8 cellular contexts compared by ENCODE assay signal in the genomic region with DNA sequence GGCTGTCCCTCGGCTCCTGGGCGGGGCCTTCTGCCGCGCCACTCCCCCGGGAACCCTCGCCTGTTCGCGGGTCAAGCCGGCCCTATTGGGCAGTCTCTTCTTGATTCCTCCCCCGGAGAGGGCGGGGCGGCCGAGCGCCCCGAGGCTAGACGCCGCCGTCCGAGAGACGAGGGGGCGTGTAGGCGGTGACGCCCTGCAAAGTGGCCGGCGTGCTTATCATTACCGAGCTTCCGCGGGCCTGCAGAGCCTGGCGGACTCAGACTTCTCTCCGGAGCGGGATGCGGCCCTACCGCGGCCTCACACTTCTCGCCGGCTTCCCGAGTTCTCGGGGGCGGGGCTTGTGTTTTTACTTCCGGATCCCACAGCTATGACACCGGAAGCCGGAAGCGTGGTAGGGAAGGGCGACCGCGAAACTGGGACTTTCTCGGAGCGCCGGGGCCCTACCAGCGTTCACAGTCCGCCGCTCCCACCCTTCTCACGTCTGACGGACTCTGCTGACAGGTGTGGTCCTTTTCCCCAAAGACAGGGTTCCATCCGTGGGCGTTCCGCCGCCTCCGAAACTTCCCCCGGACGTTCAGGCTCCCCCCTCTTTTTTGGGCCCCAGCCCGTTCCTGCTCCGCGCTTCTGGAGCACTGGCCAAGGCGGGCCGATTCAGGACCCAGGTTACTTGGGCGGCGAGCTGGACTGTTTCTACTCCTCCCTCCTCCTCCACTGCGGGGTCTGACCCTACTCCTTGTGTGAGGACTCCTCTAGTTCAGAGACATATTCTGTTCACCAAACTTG. TPM values are rescaled to one million over a fixed set of nuclear protein-coding genes. Genes with fewer than 3 reads are reported as not detected.
DNase-seq lines count a peak whose midpoint lies in the region; TF ChIP-seq lines count a peak whose summit lies in the region.

A gene with protein sequence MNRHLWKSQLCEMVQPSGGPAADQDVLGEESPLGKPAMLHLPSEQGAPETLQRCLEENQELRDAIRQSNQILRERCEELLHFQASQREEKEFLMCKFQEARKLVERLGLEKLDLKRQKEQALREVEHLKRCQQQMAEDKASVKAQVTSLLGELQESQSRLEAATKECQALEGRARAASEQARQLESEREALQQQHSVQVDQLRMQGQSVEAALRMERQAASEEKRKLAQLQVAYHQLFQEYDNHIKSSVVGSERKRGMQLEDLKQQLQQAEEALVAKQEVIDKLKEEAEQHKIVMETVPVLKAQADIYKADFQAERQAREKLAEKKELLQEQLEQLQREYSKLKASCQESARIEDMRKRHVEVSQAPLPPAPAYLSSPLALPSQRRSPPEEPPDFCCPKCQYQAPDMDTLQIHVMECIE (plus strand): TSS at position 376 of the 783 bp plus-strand sequence. CDS start 4,383 bp downstream, outside the sequence.

- H3K4me2 ChIP-seq in mesenchymal stem cell (ENCODE audit: low read length, poor library complexity, severe bottlenecking), result peak within 1 kb of the TSS; percentile 70

- no peaks in the 10 kb centered on the region for H3K9me3 ChIP-seq in CD8-positive, alpha-beta memory T cell (ENCODE audit: low read length)
- no peaks in the 10 kb centered on the region for H3K9me3 ChIP-seq in effector memory CD4-positive, alpha-beta T cell (ENCODE audit: control insufficient read depth, low read length)
- H3K9me3 ChIP-seq in mesenchymal stem cell (ENCODE audit: control insufficient read depth, low read length), result no peaks in the 10 kb centered on the region

- TF ChIP-seq CTCF in GM20000 (IDR thresholded peaks at IDR 0.05; ENCODE audit: extremely low read depth, missing control alignments), result no peak

- H3K18ac ChIP-seq in mesenchymal stem cell (ENCODE audit: low read depth in 1 of 2, low read length in 2 of 2), result peak within 1 kb of the TSS; percentile 80 to 83

- peak; percentile 81 to 92 (median 92) for DNase-seq in CD8-positive, alpha-beta memory T cell
- DNase-seq in GM20000 (ENCODE audit: low spot score) (peak; percentile 94), HT-29 (ENCODE audit: low spot score) (peak; percentile 95), mesenchymal stem cell (peak; percentile 91)
- DNase-seq in NK-92 treated with Interleukin-12 subunit alpha and Interleukin-12 subunit beta, amount 100 ng/mL, for 24 hours (lab: John Stamatoyannopoulos, UW), result peak; percentile 84
- DNase-seq in effector memory CD4-positive, alpha-beta T cell, result peak; percentile 83 to 85 (median 83)
- DNase-seq in stimulated activated CD8-positive, alpha-beta memory T cell treated with anti-CD3 and anti-CD28 coated beads, Interleukin-12 subunit alpha, Interleukin-12 subunit beta, amount 100 ng/mL, for 24 hours (ENCODE audit: extremely low read depth), result peak; percentile 56

- no peak within 1 kb of the TSS for H2AK5ac ChIP-seq in mesenchymal stem cell (ENCODE audit: low read length, severe bottlenecking)

- peak within 1 kb of the TSS; percentile 88 for H3K27ac ChIP-seq in CD8-positive, alpha-beta memory T cell (ENCODE audit: low read depth, low read length)
- peak within 1 kb of the TSS; percentile 84 for H3K27ac ChIP-seq in effector memory CD4-positive, alpha-beta T cell (ENCODE audit: insufficient read depth, low read length, poor library complexity, severe bottlenecking)
- peak within 1 kb of the TSS; percentile 94 for H3K27ac ChIP-seq in mesenchymal stem cell (ENCODE audit: low read length, poor library complexity, severe bottlenecking)

- CTCF ChIA-PET in CD8-positive, alpha-beta memory T cell (lab: Charles Lee), result interaction anchor here (0.9 to 1.4 kb wide), 3 partner anchors 57 to 576 kb away, joined by 3 read pairs; partner anchors contain the start of genes HCFC1 and SLC10A3
- CTCF ChIA-PET in activated CD8-positive, alpha-beta memory T cell treated with anti-CD3 and anti-CD28 coated beads for 36 hours (lab: Charles Lee), result no interaction called here

- H3K14ac ChIP-seq in mesenchymal stem cell (ENCODE audit: low read length in 2 of 2), result peak within 1 kb of the TSS in 1 of 2 experiments; percentile 79

- H3K9me3 Mint-ChIP-seq in CD8-positive, alpha-beta memory T cell, result no peaks in the 10 kb centered on the region

- peak within 1 kb of the TSS in 1 of 2 experiments; percentile 52 for H3K23ac ChIP-seq in mesenchymal stem cell (ENCODE audit: low read length in 2 of 2)

- peaks cover 0 to 2% of the 10 kb centered on the region in 2 donors for H3K27me3 Mint-ChIP-seq in CD8-positive, alpha-beta memory T cell

- H3K4me3 Mint-ChIP-seq in CD8-positive, alpha-beta memory T cell, result peak within 1 kb of the TSS; percentile 85 to 95 (median 87)

- H3K4me1 Mint-ChIP-seq in CD8-positive, alpha-beta memory T cell, result peaks cover 34 to 58% (median 51%) of the 10 kb centered on the region in 3 donors

- H2BK120ac ChIP-seq in mesenchymal stem cell (ENCODE audit: low read depth, low read length), result peak within 1 kb of the TSS; percentile 19

- H3K79me1 ChIP-seq in mesenchymal stem cell (replicated peaks; ENCODE audit: low read length, poor library complexity, severe bottlenecking), result peaks cover 2% of the 10 kb centered on the region

- H3K36me3 Mint-ChIP-seq in CD8-positive, alpha-beta memory T cell, result peaks cover 0 to 37% (median 3%) of the 10 kb centered on the region in 3 donors

- H3K36me3 ChIP-seq in CD8-positive, alpha-beta memory T cell (ENCODE audit: insufficient read depth, low read length), result no peaks in the 10 kb centered on the region
- H3K36me3 ChIP-seq in effector memory CD4-positive, alpha-beta T cell (ENCODE audit: control insufficient read depth, insufficient read depth, low read length), result no peaks in the 10 kb centered on the region
- H3K36me3 ChIP-seq in mesenchymal stem cell (ENCODE audit: control insufficient read depth in 1 of 2, insufficient read depth in 2 of 2, low read depth in 1 of 2, low read length in 2 of 2), result peaks cover 11 to 28% of the 10 kb centered on the region in 2 experiments

- H3K27me3 ChIP-seq in CD8-positive, alpha-beta memory T cell (ENCODE audit: insufficient read depth, low read length, poor library complexity, severe bottlenecking), result no peaks in the 10 kb centered on the region
- no peaks in the 10 kb centered on the region for H3K27me3 ChIP-seq in effector memory CD4-positive, alpha-beta T cell (replicated peaks; ENCODE audit: control insufficient read depth, insufficient read depth, low read length, poor library complexity, severe bottlenecking)
- H3K27me3 ChIP-seq in mesenchymal stem cell (ENCODE audit: control insufficient read depth in 1 of 2, insufficient read depth in 1 of 2, low read length in 2 of 2), result peaks cover 0 to 10% of the 10 kb centered on the region in 2 experiments

- H3K9ac ChIP-seq in mesenchymal stem cell (ENCODE audit: low read length), result peak within 1 kb of the TSS; percentile 92

- POLR2A ChIA-PET in CD8-positive, alpha-beta memory T cell (lab: Charles Lee), result interaction anchor here (1.1 kb wide), 1 partner anchor 149 kb away, joined by 5 read pairs; the partner anchor contains the start of gene RPL10
- POLR2A ChIA-PET in activated CD8-positive, alpha-beta memory T cell treated with anti-CD3 and anti-CD28 coated beads for 36 hours (lab: Charles Lee), result interaction anchor here (0.6 to 1.6 kb wide), 2 partner anchors 57 to 137 kb away, joined by 3 to 5 read pairs; partner anchors contain the start of gene SLC10A3

- H3K4me1 ChIP-seq in CD8-positive, alpha-beta memory T cell (ENCODE audit: insufficient read depth, low read length), result peaks cover 51% of the 10 kb centered on the region
- H3K4me1 ChIP-seq in effector memory CD4-positive, alpha-beta T cell (ENCODE audit: control insufficient read depth, insufficient read depth, low read length, poor library complexity, severe bottlenecking), result no peaks in the 10 kb centered on the region
- H3K4me1 ChIP-seq in mesenchymal stem cell (ENCODE audit: control insufficient read depth, insufficient read depth, low read depth, low read length), result peaks cover 18% of the 10 kb centered on the region

- no peak within 1 kb of the TSS for H2BK5ac ChIP-seq in mesenchymal stem cell (ENCODE audit: low read depth, low read length, poor library complexity, severe bottlenecking)

- peak within 1 kb of the TSS; percentile 93 for H3K4me3 ChIP-seq in CD8-positive, alpha-beta memory T cell (ENCODE audit: low read length)
- peak within 1 kb of the TSS; percentile 55 for H3K4me3 ChIP-seq in effector memory CD4-positive, alpha-beta T cell (ENCODE audit: insufficient read depth, low read depth, low read length, poor library complexity, severe bottlenecking)
- H3K4me3 ChIP-seq in mesenchymal stem cell (ENCODE audit: insufficient read depth in 1 of 2, low read depth in 1 of 2, low read length in 2 of 2), result peak within 1 kb of the TSS; percentile 80 to 92

- H2AFZ ChIP-seq in mesenchymal stem cell (ENCODE audit: low read depth, low read length), result no peak within 1 kb of the TSS

- H2BK15ac ChIP-seq in mesenchymal stem cell (ENCODE audit: low read depth, poor library complexity, severe bottlenecking), result peak within 1 kb of the TSS; percentile 67

- peak within 1 kb of the TSS; percentile 80 for H4K91ac ChIP-seq in mesenchymal stem cell (ENCODE audit: low read length)

- H3K27ac Mint-ChIP-seq in CD8-positive, alpha-beta memory T cell, result peak within 1 kb of the TSS; percentile 91 to 97 (median 94)

- peak within 1 kb of the TSS; percentile 77 for H4K8ac ChIP-seq in mesenchymal stem cell (ENCODE audit: low read length)

- H3K4ac ChIP-seq in mesenchymal stem cell (ENCODE audit: low read depth in 1 of 2, low read length in 2 of 2), result peak within 1 kb of the TSS; percentile 79 to 81

- peak within 1 kb of the TSS in 1 of 2 experiments; percentile 78 for H2BK12ac ChIP-seq in mesenchymal stem cell (ENCODE audit: low read length in 2 of 2)

- WGBS in mesenchymal stem cell, result under 1% methylated on average over 48 of the region's 69 CpGs

RNA-seq across cellular contexts. Expression of the gene that starts here (rescaled TPM):
- 10 to 100 TPM; 33.9 to 35.4 TPM for total RNA-seq in CD8-positive, alpha-beta memory T cell
- 34.8 TPM for polyA plus RNA-seq in CD8-positive, alpha-beta memory T cell
- 43.4 and 51.1 TPM in 2 replicates for total RNA-seq in HT-29 (2014; rRNA removed; shearing (Covaris generic))
- total RNA-seq in activated CD8-positive, alpha-beta memory T cell treated with anti-CD3 and anti-CD28 coated beads for 36 hours, result 10 to 100 TPM; 32.1 to 33.5 TPM
- 23.0 TPM for polyA plus RNA-seq in mesenchymal stem cell (2013, experiment 1 of 2)
- polyA plus RNA-seq in mesenchymal stem cell (2013, experiment 2 of 2), result 21.9 TPM

Comparison
In these comparisons a context has a peak if more than half of its experiments do, and no peak if none do; other contexts are left out.
1. Peak in every context shown above with its lines: DNase-seq, H3K4me3 ChIP-seq and H3K27ac ChIP-seq.